In genomic region chr9:37408933-37409710, GRCh38 we compare ENCODE assay signal across 8 cellular contexts. TPM values are rescaled to one million over a fixed set of nuclear protein-coding genes. Genes with fewer than 3 reads are reported as not detected.
DNase-seq lines count a peak whose midpoint lies in the region; ATAC-seq and TF ChIP-seq lines count a peak whose summit lies in the region.

No MANE protein-coding gene starts in this region.

- no peaks in the 10 kb centered on the region for H3K36me3 ChIP-seq in CD4-positive, alpha-beta memory T cell (ENCODE audit: insufficient read depth, low read length)
- no peaks in the 10 kb centered on the region for H3K36me3 ChIP-seq in KMS-11 (ENCODE audit: insufficient read depth)
- no peaks in the 10 kb centered on the region for H3K36me3 ChIP-seq in H7 (replicated peaks; ENCODE audit: control insufficient read depth, insufficient read depth, low read length)

- peak; percentile 71 to 94 (median 76) for DNase-seq in CD4-positive, alpha-beta memory T cell
- peak; percentile 75 for DNase-seq in activated T-helper 9 cell treated with anti-CD3 and anti-CD28 coated beads, Interleukin-2, amount 50 U/mL, for 16 hours (ENCODE audit: low read depth)
- peak; percentile 83 for DNase-seq in stimulated activated CD8-positive, alpha-beta memory T cell treated with anti-CD3 and anti-CD28 coated beads, Interleukin-4, amount 100 ng/mL, for 48 hours
- DNase-seq in mesenteric fat pad (ENCODE audit: low spot score) (no peak), cerebellum (ENCODE audit: low spot score) (no peak), H7 (no peak)

- H3K27ac Mint-ChIP-seq in CD4-positive, alpha-beta memory T cell, result peak overlapping the region; percentile 66 to 91 (median 84)

- peak overlapping the region; percentile 7; the same call in 1 of the 2 replicates for H2AFZ ChIP-seq in KMS-11 (ENCODE audit: low read depth)

- no peaks in the 10 kb centered on the region for H3K27me3 ChIP-seq in CD4-positive, alpha-beta memory T cell (ENCODE audit: insufficient read depth, low read length)
- H3K27me3 ChIP-seq in KMS-11 (ENCODE audit: insufficient read depth, low read depth) (peaks cover 49% of the 10 kb centered on the region), H7 (ENCODE audit: control insufficient read depth, insufficient read depth, low read length) (no peaks in the 10 kb centered on the region)

- no peaks in the 10 kb centered on the region for H3K9me3 Mint-ChIP-seq in CD4-positive, alpha-beta memory T cell

- H4K20me1 ChIP-seq in KMS-11 (ENCODE audit: insufficient read depth), result no peaks in the 10 kb centered on the region

- intact Hi-C loops in CD4-positive, alpha-beta memory T cell (cut with micrococcal nuclease), result no loop called here

- no peaks in the 10 kb centered on the region for H3K9me3 ChIP-seq in CD4-positive, alpha-beta memory T cell (ENCODE audit: control insufficient read depth in 1 of 2, low read length in 2 of 2)

- no peaks in the 10 kb centered on the region for H3K27me3 Mint-ChIP-seq in CD4-positive, alpha-beta memory T cell

- H3K9ac ChIP-seq in KMS-11, result no peak overlapping the region

- peak; percentile 87 for ATAC-seq in GM21390 (IDR thresholded peaks at IDR 0.05; ENCODE audit: unreplicated experiment)

- peak overlapping the region; percentile 33 for H3K27ac ChIP-seq in CD4-positive, alpha-beta memory T cell (ENCODE audit: low read depth, low read length)
- no peak overlapping the region for H3K27ac ChIP-seq in KMS-11

- H3K79me2 ChIP-seq in KMS-11 (ENCODE audit: insufficient read depth, low read depth), result no peaks in the 10 kb centered on the region

- POLR2A ChIA-PET in CD4-positive, alpha-beta memory T cell (lab: Charles Lee; ENCODE audit: partially characterized antibody), result interaction anchor here (1.8 kb wide), 1 partner anchor 16 kb away, joined by 3 read pairs; no protein-coding TSS in a partner anchor

- peaks cover 16 to 31% (median 22%) of the 10 kb centered on the region in 4 donors for H3K4me1 Mint-ChIP-seq in CD4-positive, alpha-beta memory T cell

- H3K36me3 Mint-ChIP-seq in CD4-positive, alpha-beta memory T cell, result no peaks in the 10 kb centered on the region

- H3K4me1 ChIP-seq in CD4-positive, alpha-beta memory T cell (ENCODE audit: insufficient read depth, low read length), result peaks cover 20% of the 10 kb centered on the region
- peaks cover 36% of the 10 kb centered on the region for H3K4me1 ChIP-seq in KMS-11 (ENCODE audit: low read depth, poor library complexity, severe bottlenecking)

- peak overlapping the region; percentile 4 to 79 (median 57) for H3K4me3 Mint-ChIP-seq in CD4-positive, alpha-beta memory T cell

- CTCF ChIA-PET in CD4-positive, alpha-beta memory T cell (lab: Charles Lee; ENCODE audit: partially characterized antibody), result no interaction called here

- H3K4me2 ChIP-seq in KMS-11, result peak overlapping the region; percentile 76

- no peak overlapping the region for H3K4me3 ChIP-seq in CD4-positive, alpha-beta memory T cell (ENCODE audit: low read length in 2 of 2)
- H3K4me3 ChIP-seq in KMS-11 (IDR thresholded peaks at IDR 0.05; ENCODE audit: insufficient read depth, low read depth, low read length) (no peak overlapping the region), H7 (ENCODE audit: insufficient read depth, low read depth, low read length) (no peak overlapping the region)

- no peak for TF ChIP-seq CTCF in KMS-11 (conservative IDR thresholded peaks at IDR 0.05; ENCODE audit: low read depth, low read length)

RNA-seq across cellular contexts. Expression of gene GRHPR, which starts 13.4 kb away (rescaled TPM):
- total RNA-seq in CD4-positive, alpha-beta memory T cell, result 10 to 100 TPM; 57.2 TPM
- polyA plus RNA-seq in CD4-positive, alpha-beta memory T cell, result 100 to 1,000 TPM in 1 of 2 donors, 10 to 100 TPM in 1; 69.2 to 106 TPM
- total RNA-seq in mesenteric fat pad (80.5 TPM), cerebellum (50.3 TPM)
- 151 and 170 TPM in 2 replicates for total RNA-seq in H7 (2014; rRNA removed; shearing (Covaris generic))

RNA-seq across cellular contexts. Expression of gene ZBTB5, which starts 56.1 kb away (rescaled TPM):
- total RNA-seq in CD4-positive, alpha-beta memory T cell, result 10 to 100 TPM; 16.2 to 16.4 TPM
- 1 to 10 TPM in 1 of 2 donors, under 1 TPM in 1; 0.29 to 1.5 TPM for polyA plus RNA-seq in CD4-positive, alpha-beta memory T cell
- total RNA-seq in mesenteric fat pad (5.6 TPM), cerebellum (21.4 TPM)
- total RNA-seq in H7 (2014; rRNA removed; shearing (Covaris generic)), result 15.6 and 18.3 TPM in 2 replicates

Comparison
In these comparisons a context has a peak if more than half of its experiments do, and no peak if none do; other contexts are left out.
1. DNase-seq: peak in CD4-positive, alpha-beta memory T cell (5 of 5), activated T-helper 9 cell treated with anti-CD3 and anti-CD28 coated beads, Interleukin-2, amount 50 U/mL, for 16 hours (single experiment) and stimulated activated CD8-positive, alpha-beta memory T cell treated with anti-CD3 and anti-CD28 coated beads, Interleukin-4, amount 100 ng/mL, for 48 hours (single experiment); none in mesenteric fat pad (single experiment), cerebellum (single experiment) and H7 (single experiment).